In genomic region chr10:12563489-12563888, GRCh38 we compare ENCODE assay signal across 27 cellular contexts.
"Had no signal": no experiment of that assay in that cellular context is flagged by ENCODE, and none has a peak within 500 bp of the region (broad histone marks: within the 10 kb centered on the region; RNA-seq: fewer than 3 reads in every experiment).

No MANE protein-coding gene starts in this region.

- ATAC-seq: Panc1, Right ventricle myocardium inferior had no signal

- DNase-seq: activated CD4-positive, alpha-beta T cell treated with anti-CD3 and anti-CD28 coated beads for 36 hours; activated CD4-positive, alpha-beta T cell treated with anti-CD3 and anti-CD28 coated beads, Interleukin-2, amount 50 U/mL, for 1 hour; activated CD8-positive, alpha-beta memory T cell treated with anti-CD3 and anti-CD28 coated beads, Interleukin-2, amount 50 U/mL, for 4 hours; activated CD8-positive, alpha-beta T cell treated with anti-CD3 and anti-CD28 coated beads for 36 hours; activated effector memory CD4-positive, alpha-beta T cell treated with Interleukin-2 at 50 U/mL for 16 hours; activated naive CD4-positive, alpha-beta T cell; activated naive CD8-positive, alpha-beta T cell treated with anti-CD3 and anti-CD28 coated beads, Interleukin-2, amount 50 U/mL, for 24 hours; activated T-cell treated with anti-CD3 and anti-CD28 coated beads, Interleukin-2, amount 50 U/mL, for 72 hours; amniotic stem cell; Kasumi-1; KBM-7; NCI-H1105 treated with DMSO at 0.1 percent for 48 hours; NCI-H1436 treated with DMSO at 0.1 percent for 48 hours; NCI-H187; NCI-H2081; NCI-H510A treated with DMSO at 0.1 percent for 48 hours; NCI-H69; NK-92 treated with Interleukin-12 subunit alpha and Interleukin-12 subunit beta, amount 100 ng/mL, for 24 hours; OCI-M1; RPMI8226; SW 1271 had no signal

- H3K27ac Mint-ChIP-seq: activated CD8-positive, alpha-beta T cell treated with anti-CD3 and anti-CD28 coated beads for 36 hours; activated naive CD8-positive, alpha-beta T cell treated with anti-CD3 and anti-CD28 coated beads, Interleukin-2, amount 50 U/mL, for 24 hours; brain had no signal

- H3K27me3 Mint-ChIP-seq: activated CD4-positive, alpha-beta T cell treated with anti-CD3 and anti-CD28 coated beads for 36 hours; activated CD8-positive, alpha-beta T cell treated with anti-CD3 and anti-CD28 coated beads for 36 hours; activated naive CD8-positive, alpha-beta T cell treated with anti-CD3 and anti-CD28 coated beads, Interleukin-2, amount 50 U/mL, for 24 hours had no signal

- H3K27ac ChIP-seq: SK-N-MC had no signal

- H3K9me3 Mint-ChIP-seq: activated CD8-positive, alpha-beta T cell treated with anti-CD3 and anti-CD28 coated beads for 36 hours; activated naive CD4-positive, alpha-beta T cell treated with anti-CD3 and anti-CD28 coated beads, Interleukin-2, amount 50 U/mL, for 72 hours; activated naive CD8-positive, alpha-beta T cell treated with anti-CD3 and anti-CD28 coated beads, Interleukin-2, amount 50 U/mL, for 24 hours; activated T-cell treated with anti-CD3 and anti-CD28 coated beads, Interleukin-2, amount 50 U/mL, for 72 hours had no signal

- FAIRE-seq: astrocyte had no signal

- H3K4me3 Mint-ChIP-seq: activated CD4-positive, alpha-beta T cell treated with anti-CD3 and anti-CD28 coated beads for 36 hours; activated CD8-positive, alpha-beta T cell treated with anti-CD3 and anti-CD28 coated beads for 36 hours; activated naive CD8-positive, alpha-beta T cell treated with anti-CD3 and anti-CD28 coated beads, Interleukin-2, amount 50 U/mL, for 24 hours; brain had no signal

- H3K4me3 ChIP-seq: SK-N-MC had no signal
